In genomic region chr2:70282439-70282838, GRCh38 we compare ENCODE assay signal across 18 cellular contexts. TPM values are rescaled to one million over a fixed set of nuclear protein-coding genes. Genes with fewer than 3 reads are reported as not detected.
A peak's percentile ranks its signal among the peaks of the same experiment; 100 is the strongest.
DNase-seq lines count a peak whose midpoint lies in the region; ATAC-seq and TF ChIP-seq lines count a peak whose summit lies in the region.
"Had no signal": no experiment of that assay in that cellular context is flagged by ENCODE, and none has a peak within 500 bp of the region (broad histone marks: within the 10 kb centered on the region; RNA-seq: fewer than 3 reads in every experiment).

No MANE protein-coding gene starts in this region.

- ATAC-seq in left cardiac atrium (no peak), HG02678 (IDR thresholded peaks at IDR 0.05; ENCODE audit: unreplicated experiment) (no peak), GM18519 (IDR thresholded peaks at IDR 0.05; ENCODE audit: low FRiP score, unreplicated experiment) (no peak)
- ATAC-seq in activated naive CD8-positive, alpha-beta T cell treated with anti-CD3 and anti-CD28 coated beads, Interleukin-2, amount 50 U/mL, for 24 hours, result no peak
- ATAC-seq in stimulated activated effector memory CD8-positive, alpha-beta T cell treated with anti-CD3 and anti-CD28 coated beads, Interleukin-12 subunit alpha, Interleukin-12 subunit beta, amount 100 ng/mL, for 72 hours, result no peak
- ATAC-seq: GM12878 had no signal

- no peak for TF ChIP-seq CTCF in left ventricle myocardium inferior (IDR thresholded peaks at IDR 0.05; ENCODE audit: borderline replicate concordance)

- peaks cover 85% of the 10 kb centered on the region for H3K36me3 ChIP-seq in left ventricle myocardium inferior

- H3K4me3 ChIP-seq in left ventricle myocardium inferior, result no peak overlapping the region
- H3K4me3 ChIP-seq: GM12878, PC-9 had no signal

- no peak overlapping the region for H3K4me3 Mint-ChIP-seq in activated CD4-positive, alpha-beta memory T cell treated with anti-CD3 and anti-CD28 coated beads for 36 hours
- H3K4me3 Mint-ChIP-seq in activated CD4-positive, alpha-beta memory T cell treated with anti-CD3 and anti-CD28 coated beads, Interleukin-2, amount 10 ng/mL, durations not matched to agents 7 days and 5 days, result no peak overlapping the region
- H3K4me3 Mint-ChIP-seq in activated naive CD8-positive, alpha-beta T cell treated with anti-CD3 and anti-CD28 coated beads, Interleukin-2, amount 50 U/mL, for 24 hours, result no peak overlapping the region
- H3K4me3 Mint-ChIP-seq in stimulated activated effector memory CD8-positive, alpha-beta T cell treated with anti-CD3 and anti-CD28 coated beads, Interleukin-12 subunit alpha, Interleukin-12 subunit beta, amount 100 ng/mL, for 72 hours, result no peak overlapping the region

- peak overlapping the region; percentile 69 for H3K27ac ChIP-seq in left ventricle myocardium inferior (replicated peaks)
- H3K27ac ChIP-seq: PC-9 had no signal

- POLR2A ChIA-PET in activated CD4-positive, alpha-beta memory T cell treated with anti-CD3 and anti-CD28 coated beads for 36 hours (lab: Charles Lee), result no interaction called here
- POLR2A ChIA-PET in activated CD4-positive, alpha-beta memory T cell treated with anti-CD3 and anti-CD28 coated beads, Interleukin-2, amount 10 ng/mL, durations not matched to agents 7 days and 5 days (lab: Charles Lee), result interaction anchor here (0.7 to 4.3 kb wide), 2 partner anchors 11 to 46 kb away, joined by 3 to 40 read pairs; partner anchors contain the start of gene SNRPG

- H3K36me3 Mint-ChIP-seq in activated CD4-positive, alpha-beta memory T cell treated with anti-CD3 and anti-CD28 coated beads for 36 hours, result peaks cover 48% of the 10 kb centered on the region
- H3K36me3 Mint-ChIP-seq in activated CD4-positive, alpha-beta memory T cell treated with anti-CD3 and anti-CD28 coated beads, Interleukin-2, amount 10 ng/mL, durations not matched to agents 7 days and 5 days (ENCODE audit: low read depth), result peaks cover 75% of the 10 kb centered on the region
- peaks cover 68% of the 10 kb centered on the region for H3K36me3 Mint-ChIP-seq in activated naive CD8-positive, alpha-beta T cell treated with anti-CD3 and anti-CD28 coated beads, Interleukin-2, amount 50 U/mL, for 24 hours (ENCODE audit: low read depth)
- peaks cover 90% of the 10 kb centered on the region for H3K36me3 Mint-ChIP-seq in stimulated activated effector memory CD8-positive, alpha-beta T cell treated with anti-CD3 and anti-CD28 coated beads, Interleukin-12 subunit alpha, Interleukin-12 subunit beta, amount 100 ng/mL, for 72 hours

- peaks cover 47% of the 10 kb centered on the region for H3K4me1 ChIP-seq in left ventricle myocardium inferior

- H3K27me3 ChIP-seq in left ventricle myocardium inferior (ENCODE audit: low read depth), result no peaks in the 10 kb centered on the region

- H3K9me3 Mint-ChIP-seq in activated CD4-positive, alpha-beta memory T cell treated with anti-CD3 and anti-CD28 coated beads for 36 hours, result no peaks in the 10 kb centered on the region
- H3K9me3 Mint-ChIP-seq in activated CD4-positive, alpha-beta memory T cell treated with anti-CD3 and anti-CD28 coated beads, Interleukin-2, amount 10 ng/mL, durations not matched to agents 7 days and 5 days, result no peaks in the 10 kb centered on the region
- H3K9me3 Mint-ChIP-seq in activated naive CD8-positive, alpha-beta T cell treated with anti-CD3 and anti-CD28 coated beads, Interleukin-2, amount 50 U/mL, for 24 hours, result no peaks in the 10 kb centered on the region
- H3K9me3 Mint-ChIP-seq in stimulated activated effector memory CD8-positive, alpha-beta T cell treated with anti-CD3 and anti-CD28 coated beads, Interleukin-12 subunit alpha, Interleukin-12 subunit beta, amount 100 ng/mL, for 72 hours, result no peaks in the 10 kb centered on the region

- intact Hi-C loops in activated CD4-positive, alpha-beta memory T cell treated with anti-CD3 and anti-CD28 coated beads for 36 hours (cut with micrococcal nuclease), result no loop called here
- intact Hi-C loops in left ventricle myocardium inferior (cut with micrococcal nuclease) (no loop called here), left cardiac atrium (cut with DNase I) (no loop called here)

- DNase-seq in activated CD4-positive, alpha-beta memory T cell treated with anti-CD3 and anti-CD28 coated beads for 36 hours, result no peak
- DNase-seq in activated CD4-positive, alpha-beta memory T cell treated with anti-CD3 and anti-CD28 coated beads, Interleukin-2, amount 10 ng/mL, durations not matched to agents 7 days and 5 days, result no peak
- DNase-seq in left ventricle myocardium inferior (no peak), left cardiac atrium (no peak)
- DNase-seq in activated naive CD8-positive, alpha-beta T cell treated with anti-CD3 and anti-CD28 coated beads, Interleukin-2, amount 50 U/mL, for 24 hours, result no peak
- no peak for DNase-seq in stimulated activated effector memory CD8-positive, alpha-beta T cell treated with anti-CD3 and anti-CD28 coated beads, Interleukin-12 subunit alpha, Interleukin-12 subunit beta, amount 100 ng/mL, for 72 hours (ENCODE audit: low spot score in 2 of 2)
- DNase-seq: GDM1, GOT3, KG1, NCI-H1048, NCI-H146, NCI-H2081 treated with DMSO at 0.1 percent for 48 hours, NCI-H510A, NCI-H82, PC-9 had no signal

- H3K9me3 ChIP-seq in left ventricle myocardium inferior (replicated peaks), result no peaks in the 10 kb centered on the region

- peak overlapping the region; percentile 0 for H3K27ac Mint-ChIP-seq in activated CD4-positive, alpha-beta memory T cell treated with anti-CD3 and anti-CD28 coated beads for 36 hours
- no peak overlapping the region for H3K27ac Mint-ChIP-seq in activated CD4-positive, alpha-beta memory T cell treated with anti-CD3 and anti-CD28 coated beads, Interleukin-2, amount 10 ng/mL, durations not matched to agents 7 days and 5 days
- peak overlapping the region; percentile 54 for H3K27ac Mint-ChIP-seq in activated naive CD8-positive, alpha-beta T cell treated with anti-CD3 and anti-CD28 coated beads, Interleukin-2, amount 50 U/mL, for 24 hours
- H3K27ac Mint-ChIP-seq in stimulated activated effector memory CD8-positive, alpha-beta T cell treated with anti-CD3 and anti-CD28 coated beads, Interleukin-12 subunit alpha, Interleukin-12 subunit beta, amount 100 ng/mL, for 72 hours, result peak overlapping the region; percentile 57

- H3K4me1 Mint-ChIP-seq in activated CD4-positive, alpha-beta memory T cell treated with anti-CD3 and anti-CD28 coated beads for 36 hours (ENCODE audit: low read depth), result peaks cover 36% of the 10 kb centered on the region
- H3K4me1 Mint-ChIP-seq in activated CD4-positive, alpha-beta memory T cell treated with anti-CD3 and anti-CD28 coated beads, Interleukin-2, amount 10 ng/mL, durations not matched to agents 7 days and 5 days, result peaks cover 24% of the 10 kb centered on the region
- peaks cover 39% of the 10 kb centered on the region for H3K4me1 Mint-ChIP-seq in activated naive CD8-positive, alpha-beta T cell treated with anti-CD3 and anti-CD28 coated beads, Interleukin-2, amount 50 U/mL, for 24 hours
- peaks cover 28% of the 10 kb centered on the region for H3K4me1 Mint-ChIP-seq in stimulated activated effector memory CD8-positive, alpha-beta T cell treated with anti-CD3 and anti-CD28 coated beads, Interleukin-12 subunit alpha, Interleukin-12 subunit beta, amount 100 ng/mL, for 72 hours

- H3K27me3 Mint-ChIP-seq in activated CD4-positive, alpha-beta memory T cell treated with anti-CD3 and anti-CD28 coated beads for 36 hours, result no peaks in the 10 kb centered on the region
- H3K27me3 Mint-ChIP-seq in activated CD4-positive, alpha-beta memory T cell treated with anti-CD3 and anti-CD28 coated beads, Interleukin-2, amount 10 ng/mL, durations not matched to agents 7 days and 5 days, result no peaks in the 10 kb centered on the region
- no peaks in the 10 kb centered on the region for H3K27me3 Mint-ChIP-seq in activated naive CD8-positive, alpha-beta T cell treated with anti-CD3 and anti-CD28 coated beads, Interleukin-2, amount 50 U/mL, for 24 hours

- CTCF ChIA-PET in activated CD4-positive, alpha-beta memory T cell treated with anti-CD3 and anti-CD28 coated beads for 36 hours (lab: Charles Lee), result no interaction called here
- CTCF ChIA-PET in activated CD4-positive, alpha-beta memory T cell treated with anti-CD3 and anti-CD28 coated beads, Interleukin-2, amount 10 ng/mL, durations not matched to agents 7 days and 5 days (lab: Charles Lee), result no interaction called here

RNA-seq across cellular contexts. Expression of gene SNRPG, which starts 11.1 kb away (rescaled TPM):
- 100 to 1,000 TPM; 471 to 488 TPM for total RNA-seq in activated CD4-positive, alpha-beta memory T cell treated with anti-CD3 and anti-CD28 coated beads for 36 hours
- 100 to 1,000 TPM; 300 to 315 TPM for total RNA-seq in activated CD4-positive, alpha-beta memory T cell treated with anti-CD3 and anti-CD28 coated beads, Interleukin-2, amount 10 ng/mL, durations not matched to agents 7 days and 5 days
- total RNA-seq in left ventricle myocardium inferior (138 TPM), left cardiac atrium (100 to 1,000 TPM; 133 to 146 TPM)

RNA-seq across cellular contexts. Expression of gene FAM136A, which starts 19.4 kb away (rescaled TPM):
- total RNA-seq in activated CD4-positive, alpha-beta memory T cell treated with anti-CD3 and anti-CD28 coated beads for 36 hours, result 10 to 100 TPM; 48.0 to 49.8 TPM
- total RNA-seq in activated CD4-positive, alpha-beta memory T cell treated with anti-CD3 and anti-CD28 coated beads, Interleukin-2, amount 10 ng/mL, durations not matched to agents 7 days and 5 days, result 10 to 100 TPM; 34.1 to 37.4 TPM
- total RNA-seq in left ventricle myocardium inferior (26.0 TPM), left cardiac atrium (10 to 100 TPM; 25.3 to 28.9 TPM)

RNA-seq across cellular contexts. Expression of gene PCYOX1, which starts 24.5 kb away (rescaled TPM):
- total RNA-seq in activated CD4-positive, alpha-beta memory T cell treated with anti-CD3 and anti-CD28 coated beads for 36 hours, result 10 to 100 TPM; 13.1 to 14.5 TPM
- total RNA-seq in activated CD4-positive, alpha-beta memory T cell treated with anti-CD3 and anti-CD28 coated beads, Interleukin-2, amount 10 ng/mL, durations not matched to agents 7 days and 5 days, result 10 to 100 TPM; 14.7 to 16.5 TPM
- 84.6 TPM for total RNA-seq in left ventricle myocardium inferior
- total RNA-seq in left cardiac atrium, result 10 to 100 TPM; 57.9 to 82.0 TPM

RNA-seq across cellular contexts. Expression of gene TIA1, which starts 34.0 kb away (rescaled TPM):
- 10 to 100 TPM; 82.5 to 98.6 TPM for total RNA-seq in activated CD4-positive, alpha-beta memory T cell treated with anti-CD3 and anti-CD28 coated beads for 36 hours
- 100 to 1,000 TPM; 112 to 116 TPM for total RNA-seq in activated CD4-positive, alpha-beta memory T cell treated with anti-CD3 and anti-CD28 coated beads, Interleukin-2, amount 10 ng/mL, durations not matched to agents 7 days and 5 days
- 45.1 TPM for total RNA-seq in left ventricle myocardium inferior
- total RNA-seq in left cardiac atrium, result 10 to 100 TPM; 49.4 to 51.6 TPM
